17 cellular contexts compared by ENCODE assay signal in genomic region chr13:50226515-50227147, GRCh38.
DNase-seq lines count a peak whose midpoint lies in the region; ATAC-seq and TF ChIP-seq lines count a peak whose summit lies in the region.
"Had no signal": no experiment of that assay in that cellular context is flagged by ENCODE, and none has a peak within 500 bp of the region (broad histone marks: within the 10 kb centered on the region; RNA-seq: fewer than 3 reads in every experiment).

No MANE protein-coding gene starts in this region.

- peaks cover 72 to 92% of the 10 kb centered on the region in 2 donors for H3K4me1 Mint-ChIP-seq in natural killer cell treated with Interleukin-12 subunit alpha and Interleukin-12 subunit beta and Interleukin-15 and Interleukin-18, amount 100 ng/mL, for 72 hours (ENCODE audit: low read depth in 2 of 2)
- peaks cover 9 to 12% of the 10 kb centered on the region in 2 donors for H3K4me1 Mint-ChIP-seq in natural killer cell
- H3K4me1 Mint-ChIP-seq in stimulated activated naive CD8-positive, alpha-beta T cell treated with anti-CD3 and anti-CD28 coated beads, Interleukin-15, amount 100 ng/mL, for 72 hours: peaks cover 64% of the 10 kb centered on the region

- no peaks in the 10 kb centered on the region for H3K36me3 Mint-ChIP-seq in natural killer cell treated with Interleukin-12 subunit alpha and Interleukin-12 subunit beta and Interleukin-15 and Interleukin-18, amount 100 ng/mL, for 72 hours
- no peaks in the 10 kb centered on the region for H3K36me3 Mint-ChIP-seq in natural killer cell
- H3K36me3 Mint-ChIP-seq: activated CD4-positive, alpha-beta memory T cell treated with anti-CD3 and anti-CD28 coated beads for 36 hours; T-cell had no signal

- peaks cover 5% of the 10 kb centered on the region for H3K4me1 ChIP-seq in mucosa of descending colon (ENCODE audit: low read depth)

- ATAC-seq in natural killer cell treated with Interleukin-12 subunit alpha and Interleukin-12 subunit beta and Interleukin-15 and Interleukin-18, amount 100 ng/mL, for 72 hours: peak; percentile 71 to 77
- no peak for ATAC-seq in natural killer cell
- ATAC-seq in HG02642 (IDR thresholded peaks at IDR 0.05; ENCODE audit: poor library complexity, unreplicated experiment): peak; percentile 61
- ATAC-seq in HG03469 (IDR thresholded peaks at IDR 0.05; ENCODE audit: unreplicated experiment): peak; percentile 53
- peak; percentile 78 for ATAC-seq in stimulated activated naive CD8-positive, alpha-beta T cell treated with anti-CD3 and anti-CD28 coated beads, Interleukin-15, amount 100 ng/mL, for 72 hours
- ATAC-seq in mucosa of descending colon: no peak
- ATAC-seq: heart left ventricle, T-cell had no signal

- no peak overlapping the region for H3K4me3 ChIP-seq in mucosa of descending colon
- H3K4me3 ChIP-seq: heart left ventricle, thoracic aorta had no signal

- H3K9me3 Mint-ChIP-seq in natural killer cell treated with Interleukin-12 subunit alpha and Interleukin-12 subunit beta and Interleukin-15 and Interleukin-18, amount 100 ng/mL, for 72 hours: no peaks in the 10 kb centered on the region
- no peaks in the 10 kb centered on the region for H3K9me3 Mint-ChIP-seq in natural killer cell
- H3K9me3 Mint-ChIP-seq in stimulated activated naive CD8-positive, alpha-beta T cell treated with anti-CD3 and anti-CD28 coated beads, Interleukin-15, amount 100 ng/mL, for 72 hours: no peaks in the 10 kb centered on the region
- H3K9me3 Mint-ChIP-seq: activated CD4-positive, alpha-beta memory T cell treated with anti-CD3 and anti-CD28 coated beads for 36 hours; T-cell had no signal

- H3K36me3 ChIP-seq in mucosa of descending colon (ENCODE audit: low read depth): no peaks in the 10 kb centered on the region
- H3K36me3 ChIP-seq: heart left ventricle, thoracic aorta had no signal

- DNase-seq in natural killer cell treated with Interleukin-12 subunit alpha and Interleukin-12 subunit beta and Interleukin-15 and Interleukin-18, amount 100 ng/mL, for 72 hours (ENCODE audit: low spot score): no peak
- DNase-seq in natural killer cell (no peak), RKO (ENCODE audit: low spot score) (no peak), midbrain (lab: John Stamatoyannopoulos, UW) (no peak), mucosa of descending colon (no peak)
- DNase-seq in stimulated activated naive CD8-positive, alpha-beta T cell treated with anti-CD3 and anti-CD28 coated beads, Interleukin-15, amount 100 ng/mL, for 72 hours: peak in 1 of 2 donors; percentile 12
- DNase-seq: amygdala; effector CD4-positive, alpha-beta T cell; heart left ventricle; mammary epithelial cell; NCI-H187; T-cell had no signal

- H3K27me3 Mint-ChIP-seq in natural killer cell treated with Interleukin-12 subunit alpha and Interleukin-12 subunit beta and Interleukin-15 and Interleukin-18, amount 100 ng/mL, for 72 hours: no peaks in the 10 kb centered on the region
- H3K27me3 Mint-ChIP-seq in natural killer cell (ENCODE audit: low read depth in 2 of 2): peaks cover 0 to 3% of the 10 kb centered on the region in 2 donors
- peaks cover 20% of the 10 kb centered on the region for H3K27me3 Mint-ChIP-seq in stimulated activated naive CD8-positive, alpha-beta T cell treated with anti-CD3 and anti-CD28 coated beads, Interleukin-15, amount 100 ng/mL, for 72 hours
- H3K27me3 Mint-ChIP-seq: progenitor cell of endocrine pancreas, T-cell had no signal

- peak overlapping the region; percentile 75 for H3K4me3 Mint-ChIP-seq in natural killer cell treated with Interleukin-12 subunit alpha and Interleukin-12 subunit beta and Interleukin-15 and Interleukin-18, amount 100 ng/mL, for 72 hours
- H3K4me3 Mint-ChIP-seq in natural killer cell: no peak overlapping the region
- H3K4me3 Mint-ChIP-seq in stimulated activated naive CD8-positive, alpha-beta T cell treated with anti-CD3 and anti-CD28 coated beads, Interleukin-15, amount 100 ng/mL, for 72 hours: peak overlapping the region in 1 of 2 donors; percentile 40
- H3K4me3 Mint-ChIP-seq: activated CD4-positive, alpha-beta memory T cell treated with anti-CD3 and anti-CD28 coated beads for 36 hours; T-cell had no signal

- H3K9me3 ChIP-seq in mucosa of descending colon: no peaks in the 10 kb centered on the region
- H3K9me3 ChIP-seq: heart left ventricle, thoracic aorta had no signal

- H3K27ac Mint-ChIP-seq in natural killer cell treated with Interleukin-12 subunit alpha and Interleukin-12 subunit beta and Interleukin-15 and Interleukin-18, amount 100 ng/mL, for 72 hours: peak overlapping the region; percentile 67 to 89
- no peak overlapping the region for H3K27ac Mint-ChIP-seq in natural killer cell
- no peak overlapping the region for H3K27ac Mint-ChIP-seq in stimulated activated naive CD8-positive, alpha-beta T cell treated with anti-CD3 and anti-CD28 coated beads, Interleukin-15, amount 100 ng/mL, for 72 hours
- H3K27ac Mint-ChIP-seq: activated CD4-positive, alpha-beta memory T cell treated with anti-CD3 and anti-CD28 coated beads for 36 hours; progenitor cell of endocrine pancreas; T-cell had no signal

- no peak for TF ChIP-seq CTCF in natural killer cell (IDR thresholded peaks at IDR 0.05)
- no peak for TF ChIP-seq CTCF in mucosa of descending colon (IDR thresholded peaks at IDR 0.05)

- intact Hi-C loops in natural killer cell (cut with micrococcal nuclease): no loop called here
- intact Hi-C loops in mucosa of descending colon (cut with DNase I, micrococcal nuclease): no loop called here

Comparison
In these comparisons a context has a peak if more than half of its experiments do, and no peak if none do; other contexts are left out.
1. ATAC-seq: peak in natural killer cell treated with Interleukin-12 subunit alpha and Interleukin-12 subunit beta and Interleukin-15 and Interleukin-18, amount 100 ng/mL, for 72 hours (2 of 2), HG02642 (single experiment), HG03469 (single experiment) and stimulated activated naive CD8-positive, alpha-beta T cell treated with anti-CD3 and anti-CD28 coated beads, Interleukin-15, amount 100 ng/mL, for 72 hours (single experiment); none in natural killer cell (0 of 3) and mucosa of descending colon (single experiment).
2. H3K27ac Mint-ChIP-seq: peak in natural killer cell treated with Interleukin-12 subunit alpha and Interleukin-12 subunit beta and Interleukin-15 and Interleukin-18, amount 100 ng/mL, for 72 hours (2 of 2); none in natural killer cell (0 of 2) and stimulated activated naive CD8-positive, alpha-beta T cell treated with anti-CD3 and anti-CD28 coated beads, Interleukin-15, amount 100 ng/mL, for 72 hours (0 of 2).